In the genomic region with DNA sequence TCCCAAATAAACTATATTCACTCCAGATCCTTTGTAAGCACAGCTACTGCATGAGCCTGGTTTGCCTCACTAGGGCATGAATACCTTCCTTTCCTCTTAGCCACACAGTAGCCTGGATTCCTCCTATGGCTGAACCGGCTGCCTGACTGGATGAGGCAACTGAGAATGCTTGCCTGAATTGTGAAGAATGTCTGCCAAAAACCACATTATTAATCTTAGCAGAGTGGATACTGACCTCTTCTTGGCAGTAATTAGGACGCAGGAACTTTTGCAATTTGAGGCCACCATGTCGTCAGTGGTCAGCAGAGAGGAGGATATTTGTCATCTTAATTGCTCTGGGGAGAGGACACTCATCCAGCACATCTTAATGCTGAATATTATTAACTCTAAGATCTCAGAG, we compare ENCODE assay signal across 18 cellular contexts.
DNase-seq lines count a peak whose midpoint lies in the region; ATAC-seq, FAIRE-seq and TF ChIP-seq lines count a peak whose summit lies in the region.
"Had no signal": no experiment of that assay in that cellular context is flagged by ENCODE, and none has a peak within 500 bp of the region (broad histone marks: within the 10 kb centered on the region; RNA-seq: fewer than 3 reads in every experiment).

No MANE protein-coding gene starts in this region.

- TF ChIP-seq CTCF in H1 (IDR thresholded peaks at IDR 0.05; ENCODE audit: control extremely low read depth in 1 of 3, insufficient read depth in 1 of 3, low read depth in 1 of 3, low read length in 3 of 3) (no peak), right lobe of liver (IDR thresholded peaks at IDR 0.05) (no peak), endothelial cell (IDR thresholded peaks at IDR 0.05; ENCODE audit: unreplicated experiment) (no peak)

- TF ChIP-seq POLR2A in H1 (IDR thresholded peaks at IDR 0.05; ENCODE audit: control extremely low read depth in 1 of 2, low read depth in 2 of 2, low read length in 2 of 2) (no peak), right lobe of liver (IDR thresholded peaks at IDR 0.05) (no peak)

- H2BK15ac ChIP-seq in H1 (ENCODE audit: low read length): no peak overlapping the region

- WGBS in H1 (ENCODE audit: extremely low coverage in 1 of 2, insufficient coverage in 1 of 2, insufficient read length in 1 of 2, insufficient replicate concordance in 2 of 2, low coverage in 1 of 2, low lambda C conversion rate in 2 of 2, missing lambda C conversion rate in 1 of 2), 2 experiments: 91% methylated on average over 3 of the region's 3 CpGs; no CpG with 5 or more reads in 1 of the 2 experiments
- 22% methylated on average over 3 of the region's 3 CpGs for WGBS in right lobe of liver (ENCODE audit: insufficient coverage, low coverage, low lambda C conversion rate, missing lambda C conversion rate)

- no peaks in the 10 kb centered on the region for H3K79me1 ChIP-seq in H1 (ENCODE audit: low read depth, low read length)

- H3K79me2 ChIP-seq in H1 (ENCODE audit: control insufficient read depth in 1 of 2, insufficient read depth in 2 of 2, low read length in 2 of 2): no peaks in the 10 kb centered on the region

- H3K27ac Mint-ChIP-seq in endothelial cell (ENCODE audit: unreplicated experiment): no peak overlapping the region
- H3K27ac Mint-ChIP-seq: activated naive CD8-positive, alpha-beta T cell; dendritic cell treated with granulocyte-macrophage colony-stimulating factor and Interleukin-4, amounts not matched to agents 40 ng/mL and 50 ng/mL, for 4 days; stimulated activated naive B cell treated with anti-CD40 and anti-IgM and Interleukin-4, amounts not matched to agents 10 μg/mL and 1 μg/mL and 100 μg/mL, for 72 hours had no signal

- TF ChIP-seq EP300 in H1 (IDR thresholded peaks at IDR 0.05; ENCODE audit: borderline replicate concordance in 1 of 2, low read depth in 2 of 2, low read length in 2 of 2): no peak

- H3K18ac ChIP-seq in H1 (ENCODE audit: extremely low read depth, low read length): no peak overlapping the region

- no peak overlapping the region for H4K91ac ChIP-seq in H1 (replicated peaks; ENCODE audit: insufficient read length, low read length)

- 0 out of 2 replicates have a peak overlapping the region, but pooled peaks have one; percentile 0 for H2AFZ ChIP-seq in H1 (ENCODE audit: low read length)

- H3K4me3 ChIP-seq in H1 (ENCODE audit: extremely low read depth in 1 of 4, insufficient read depth in 2 of 4, low read depth in 3 of 4, low read length in 4 of 4) (no peak overlapping the region), right lobe of liver (no peak overlapping the region)
- H3K4me3 ChIP-seq: prostate gland, SJSA1 had no signal

- ATAC-seq in right lobe of liver: peak; percentile 48 to 89 (median 57)
- ATAC-seq: stimulated activated naive B cell treated with anti-CD40 and anti-IgM and Interleukin-4, amounts not matched to agents 10 μg/mL and 1 μg/mL and 100 μg/mL, for 72 hours had no signal

- POLR2A ChIA-PET in H1 (lab: Charles Lee; ENCODE audit: partially characterized antibody): no interaction called here

- peaks cover 1% of the 10 kb centered on the region for H3K27me3 Mint-ChIP-seq in endothelial cell (ENCODE audit: unreplicated experiment)
- H3K27me3 Mint-ChIP-seq: activated naive CD8-positive, alpha-beta T cell; dendritic cell treated with granulocyte-macrophage colony-stimulating factor and Interleukin-4, amounts not matched to agents 40 ng/mL and 50 ng/mL, for 4 days; stimulated activated naive B cell treated with anti-CD40 and anti-IgM and Interleukin-4, amounts not matched to agents 10 μg/mL and 1 μg/mL and 100 μg/mL, for 72 hours had no signal

- H3K9me3 ChIP-seq in H1 (ENCODE audit: insufficient read depth in 2 of 2, low read depth in 1 of 2, low read length in 1 of 2): no peaks in the 10 kb centered on the region
- H3K9me3 ChIP-seq in right lobe of liver: no peaks in the 10 kb centered on the region
- H3K9me3 ChIP-seq: prostate gland, SJSA1 had no signal

- no peak overlapping the region for H3K4me3 Mint-ChIP-seq in endothelial cell (ENCODE audit: unreplicated experiment)
- H3K4me3 Mint-ChIP-seq: activated naive CD8-positive, alpha-beta T cell; dendritic cell treated with granulocyte-macrophage colony-stimulating factor and Interleukin-4, amounts not matched to agents 40 ng/mL and 50 ng/mL, for 4 days; stimulated activated naive B cell treated with anti-CD40 and anti-IgM and Interleukin-4, amounts not matched to agents 10 μg/mL and 1 μg/mL and 100 μg/mL, for 72 hours had no signal

- H3K4ac ChIP-seq in H1 (replicated peaks; ENCODE audit: insufficient read length, low read depth, low read length): no peak overlapping the region

- H3K36me3 ChIP-seq in H1 (ENCODE audit: control insufficient read depth in 2 of 4, insufficient read depth in 4 of 4, low read length in 3 of 4): no peaks in the 10 kb centered on the region
- no peaks in the 10 kb centered on the region for H3K36me3 ChIP-seq in right lobe of liver
- H3K36me3 ChIP-seq: prostate gland, SJSA1 had no signal

- no peaks in the 10 kb centered on the region for H3K9me3 Mint-ChIP-seq in endothelial cell (ENCODE audit: unreplicated experiment)
- H3K9me3 Mint-ChIP-seq: dendritic cell treated with granulocyte-macrophage colony-stimulating factor and Interleukin-4, amounts not matched to agents 40 ng/mL and 50 ng/mL, for 4 days had no signal

- H2BK5ac ChIP-seq in H1 (ENCODE audit: low read depth, low read length): no peak overlapping the region

- no peak overlapping the region for H2BK12ac ChIP-seq in H1 (ENCODE audit: low read depth, low read length)

- DNase-seq in AG08396 (ENCODE audit: low spot score) (peak; percentile 29), HTR-8/SVneo (ENCODE audit: insufficient read length, low spot score) (peak; percentile 17), H1 (ENCODE audit: low read depth in 1 of 2, low spot score in 2 of 2) (no peak), right lobe of liver (no peak), NCI-H2196 treated with DMSO at 0.1 percent for 48 hours (lab: John Stamatoyannopoulos, UW; ENCODE audit: unreplicated experiment) (no peak), amygdala (lab: John Stamatoyannopoulos, UW) (no peak), OCI-M2 (lab: John Stamatoyannopoulos, UW; ENCODE audit: unreplicated experiment) (no peak), endothelial cell (ENCODE audit: low spot score) (no peak)
- DNase-seq: DND-41; head of caudate nucleus; NCI-H146; stimulated activated CD4-positive, alpha-beta T cell treated with anti-CD3 and anti-CD28 coated beads, Interleukin-4, amount 100 ng/mL, for 24 hours; stimulated activated naive B cell treated with anti-CD40 and anti-IgM and Interleukin-4, amounts not matched to agents 10 μg/mL and 1 μg/mL and 100 μg/mL, for 72 hours had no signal

- H4K20me1 ChIP-seq in H1 (replicated peaks in 1 of 2; ENCODE audit: control insufficient read depth in 1 of 2, insufficient read depth in 2 of 2, low read length in 2 of 2): no peaks in the 10 kb centered on the region

- intact Hi-C loops in right lobe of liver (cut with DNase I): no loop called here

- H2AK5ac ChIP-seq in H1 (ENCODE audit: low read depth, low read length): no peak overlapping the region

- H3K27ac ChIP-seq in H1 (ENCODE audit: low read depth, low read length) (no peak overlapping the region), right lobe of liver (no peak overlapping the region)
- H3K27ac ChIP-seq: prostate gland, SJSA1 had no signal

- H3K23ac ChIP-seq in H1 (ENCODE audit: insufficient read length): no peak overlapping the region

- H4K5ac ChIP-seq in H1 (ENCODE audit: insufficient read length, low read depth, low read length): no peak overlapping the region

- no peak overlapping the region for H3K56ac ChIP-seq in H1 (replicated peaks; ENCODE audit: insufficient read length, low read depth, low read length)

- H2BK20ac ChIP-seq in H1 (ENCODE audit: low read length): no peak overlapping the region

- TF ChIP-seq RAD21 in H1 (IDR thresholded peaks at IDR 0.05 in 1 of 2, conservative IDR thresholded peaks at IDR 0.05 in 1 of 2; ENCODE audit: low read depth in 2 of 2, low read length in 2 of 2): no peak

- no peaks in the 10 kb centered on the region for H3K4me1 ChIP-seq in H1 (replicated peaks in 1 of 4; ENCODE audit: control insufficient read depth in 3 of 4, insufficient read depth in 4 of 4, low read length in 3 of 4)
- H3K4me1 ChIP-seq in right lobe of liver: no peaks in the 10 kb centered on the region
- H3K4me1 ChIP-seq: prostate gland, SJSA1 had no signal

- H3K27me3 ChIP-seq in H1 (replicated peaks in 1 of 4; ENCODE audit: control insufficient read depth in 3 of 4, extremely low read depth in 1 of 4, insufficient read depth in 3 of 4, low read length in 3 of 4): no peaks in the 10 kb centered on the region
- no peaks in the 10 kb centered on the region for H3K27me3 ChIP-seq in right lobe of liver
- H3K27me3 ChIP-seq: SJSA1 had no signal

- no peak overlapping the region for H3K9ac ChIP-seq in H1 (replicated peaks in 1 of 4; ENCODE audit: extremely low read depth in 1 of 4, low read depth in 3 of 4, low read length in 3 of 4)

- FAIRE-seq in HTR-8/SVneo (lab: Jason Lieb, UNC): no peak
- FAIRE-seq in H1 (lab: Jason Lieb, UNC): peak; percentile 7
- FAIRE-seq: GM18507 had no signal

- no peak overlapping the region for H3K14ac ChIP-seq in H1 (ENCODE audit: insufficient read length)

- no peak overlapping the region for H2BK120ac ChIP-seq in H1 (replicated peaks; ENCODE audit: low read depth, low read length)

- no peaks in the 10 kb centered on the region; the same call in 1 of the 2 replicates for H3K23me2 ChIP-seq in H1 (ENCODE audit: low read depth, low read length)

- no peak overlapping the region for H4K8ac ChIP-seq in H1 (ENCODE audit: extremely low read depth, insufficient read depth, low read length)

- no peaks in the 10 kb centered on the region for H3K4me1 Mint-ChIP-seq in endothelial cell (ENCODE audit: unreplicated experiment)
- H3K4me1 Mint-ChIP-seq: stimulated activated naive B cell treated with anti-CD40 and anti-IgM and Interleukin-4, amounts not matched to agents 10 μg/mL and 1 μg/mL and 100 μg/mL, for 72 hours had no signal

- no peaks in the 10 kb centered on the region for H3K36me3 Mint-ChIP-seq in endothelial cell (ENCODE audit: low read depth, unreplicated experiment)
- H3K36me3 Mint-ChIP-seq: activated naive CD8-positive, alpha-beta T cell; stimulated activated naive B cell treated with anti-CD40 and anti-IgM and Interleukin-4, amounts not matched to agents 10 μg/mL and 1 μg/mL and 100 μg/mL, for 72 hours had no signal

- H3K4me2 ChIP-seq in H1 (ENCODE audit: insufficient read depth in 1 of 2, low read depth in 2 of 2, low read length in 2 of 2): no peak overlapping the region

- CTCF ChIA-PET in H1 (lab: Charles Lee; ENCODE audit: partially characterized antibody): no interaction called here

TF ChIP-seq in H1, 55 proteins besides CTCF, POLR2A, EP300 and RAD21 (continues in another document):
- no peak for TF ChIP-seq EGR1 (IDR thresholded peaks at IDR 0.05; ENCODE audit: borderline replicate concordance, low read depth, low read length)
- TF ChIP-seq BRCA1 (IDR thresholded peaks at IDR 0.05; ENCODE audit: low read depth, low read length): no peak
- TF ChIP-seq EZH2 (IDR thresholded peaks at IDR 0.05; ENCODE audit: low read depth, low read length, severe bottlenecking): no peak
- no peak for TF ChIP-seq TAF7 (optimal IDR thresholded peaks at IDR 0.05; ENCODE audit: borderline replicate concordance, low read depth, low read length)
- no peak for TF ChIP-seq BCL11A (IDR thresholded peaks at IDR 0.05; ENCODE audit: low read depth in 2 of 2, low read length in 2 of 2)
- no peak for TF ChIP-seq KDM5A (IDR thresholded peaks at IDR 0.05; ENCODE audit: low read length)

Comparison
In these comparisons a context has a peak if more than half of its experiments do, and no peak if none do; other contexts are left out.
1. DNase-seq: peak in AG08396 (single experiment) and HTR-8/SVneo (single experiment); none in H1 (0 of 2), right lobe of liver (0 of 3), NCI-H2196 treated with DMSO at 0.1 percent for 48 hours (single experiment), amygdala (0 of 56), OCI-M2 (single experiment) and endothelial cell (single experiment).